ENCODE assay signal across 13 cellular contexts in the genomic region with DNA sequence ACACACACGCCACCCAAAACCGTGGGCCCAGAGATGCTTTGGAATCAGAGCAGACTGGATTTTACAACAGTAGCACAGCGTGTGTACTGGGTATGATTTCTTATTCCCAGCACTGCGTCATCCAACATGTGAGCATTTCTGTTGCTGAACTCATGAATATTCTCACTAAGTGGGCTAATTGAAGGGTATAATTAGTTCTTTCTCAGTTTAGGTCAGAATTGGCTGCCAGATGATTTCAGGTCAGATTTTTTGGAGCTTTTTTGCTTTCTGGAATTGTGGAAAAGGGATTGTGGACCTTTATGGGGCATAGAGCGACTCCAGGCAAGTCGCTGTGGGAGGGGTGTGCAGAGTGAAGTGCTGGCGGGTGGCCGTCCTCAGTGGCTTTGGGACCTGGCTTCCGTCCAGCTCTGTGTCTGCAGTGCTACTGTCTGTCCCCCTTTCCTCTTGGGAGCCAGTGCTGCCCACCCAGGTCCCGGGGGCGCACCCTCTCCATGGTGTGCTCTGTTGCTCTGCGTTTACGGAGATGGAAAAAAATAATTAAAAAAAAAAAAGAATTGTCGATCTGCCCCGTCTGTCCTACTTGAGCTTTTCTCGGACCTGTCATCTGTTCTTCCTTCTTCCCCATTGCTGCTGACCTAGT. TPM values are rescaled to one million over a fixed set of nuclear protein-coding genes. Genes with fewer than 3 reads are reported as not detected.
A peak's percentile ranks its signal among the peaks of the same experiment; 100 is the strongest.
DNase-seq lines count a peak whose midpoint lies in the region; ATAC-seq and TF ChIP-seq lines count a peak whose summit lies in the region.
"Had no signal": no experiment of that assay in that cellular context is flagged by ENCODE, and none has a peak within 500 bp of the region (broad histone marks: within the 10 kb centered on the region; RNA-seq: fewer than 3 reads in every experiment).

No MANE protein-coding gene starts in this region.

- DNase-seq in Right ventricle myocardium inferior (ENCODE audit: missing footprints) (no peak), cardiac septum (ENCODE audit: low spot score) (no peak), Right ventricle myocardium superior (peak; percentile 69), progenitor cell of endocrine pancreas (ENCODE audit: low spot score, unreplicated experiment) (no peak), left lung (no peak), germinal center (ENCODE audit: low spot score) (no peak), GM03348 (ENCODE audit: low spot score) (no peak), AG20443 (ENCODE audit: low spot score) (no peak)
- DNase-seq: activated T-cell treated with anti-CD3 and anti-CD28 coated beads, Interleukin-2, amount 50 U/mL, for 72 hours; KG1; mucosa of descending colon had no signal

- no peaks in the 10 kb centered on the region for H3K9me3 Mint-ChIP-seq in progenitor cell of endocrine pancreas (ENCODE audit: low read depth)
- H3K9me3 Mint-ChIP-seq: activated T-cell treated with anti-CD3 and anti-CD28 coated beads, Interleukin-2, amount 50 U/mL, for 72 hours had no signal

- intact Hi-C loops in Right ventricle myocardium inferior (cut with DNase I): no loop called here
- intact Hi-C loops in cardiac septum (cut with DNase I): no loop called here
- intact Hi-C loops in Right ventricle myocardium superior (cut with DNase I): loop anchor here (10.0 kb wide), 1 partner anchor 50 kb away; no protein-coding TSS in a partner anchor
- intact Hi-C loops in left lung (cut with DNase I): no loop called here

- H3K36me3 Mint-ChIP-seq in progenitor cell of endocrine pancreas (ENCODE audit: insufficient read depth): peaks cover 5% of the 10 kb centered on the region

- H3K27ac ChIP-seq in left lung: peak overlapping the region in 1 of 2 donors; percentile 30
- H3K27ac ChIP-seq: A549, right lobe of liver had no signal

- H3K27me3 ChIP-seq in left lung: no peaks in the 10 kb centered on the region
- H3K27me3 ChIP-seq: right lobe of liver had no signal

- H3K4me1 ChIP-seq in left lung: peaks cover 21 to 56% of the 10 kb centered on the region in 2 donors

- TF ChIP-seq CTCF in progenitor cell of endocrine pancreas (IDR thresholded peaks at IDR 0.05; ENCODE audit: unreplicated experiment) (no peak), left lung (IDR thresholded peaks at IDR 0.05) (no peak)

- H3K9me3 ChIP-seq in left lung: no peaks in the 10 kb centered on the region
- H3K9me3 ChIP-seq: A549, mucosa of descending colon, right lobe of liver had no signal

- H3K4me1 Mint-ChIP-seq in progenitor cell of endocrine pancreas (ENCODE audit: low read depth): peaks cover 7% of the 10 kb centered on the region

- ATAC-seq in Right ventricle myocardium inferior (peak; percentile 62), Right ventricle myocardium superior (ENCODE audit: poor library complexity) (peak; percentile 69), left lung (no peak)
- ATAC-seq: A549; activated T-cell treated with anti-CD3 and anti-CD28 coated beads, Interleukin-2, amount 50 U/mL, for 72 hours; mucosa of descending colon had no signal

- no peak overlapping the region for H3K4me3 Mint-ChIP-seq in progenitor cell of endocrine pancreas (ENCODE audit: low read depth)
- H3K4me3 Mint-ChIP-seq: activated T-cell treated with anti-CD3 and anti-CD28 coated beads, Interleukin-2, amount 50 U/mL, for 72 hours had no signal

- no peaks in the 10 kb centered on the region for H3K36me3 ChIP-seq in left lung
- H3K36me3 ChIP-seq: right lobe of liver had no signal

- no peak overlapping the region for H3K4me3 ChIP-seq in left lung
- H3K4me3 ChIP-seq: A549, mucosa of descending colon, right lobe of liver had no signal

- H3K27me3 Mint-ChIP-seq in progenitor cell of endocrine pancreas: no peaks in the 10 kb centered on the region

- H3K27ac Mint-ChIP-seq in progenitor cell of endocrine pancreas: peak overlapping the region; percentile 43

RNA-seq across cellular contexts. Expression of gene FOXK2, which starts 25.0 kb away (rescaled TPM):
- total RNA-seq in Right ventricle myocardium inferior (39.4 TPM), cardiac septum (40.2 TPM), Right ventricle myocardium superior (34.3 TPM), progenitor cell of endocrine pancreas (71.8 and 76.6 TPM in 2 replicates), left lung (10 to 100 TPM; 50.4 to 57.0 TPM)
